ENCODE assay signal across 8 cellular contexts in genomic region chrX:49269768-49270248, GRCh38. TPM values are rescaled to one million over a fixed set of nuclear protein-coding genes. Genes with fewer than 3 reads are reported as not detected.
DNase-seq lines count a peak whose midpoint lies in the region; ATAC-seq and TF ChIP-seq lines count a peak whose summit lies in the region.

PPP1R3F (plus strand) TSS chrX:49269793; CDS start chrX:49269870, 77 bp downstream.

- H4K8ac ChIP-seq in mesendoderm (ENCODE audit: low read depth, low read length) = peak within 1 kb of the TSS; percentile 79

- no peak within 1 kb of the TSS for H2BK120ac ChIP-seq in mesendoderm (ENCODE audit: low read depth, low read length)

- peak within 1 kb of the TSS; percentile 94 for H3K56ac ChIP-seq in mesendoderm (ENCODE audit: low read length)

- H3K18ac ChIP-seq in mesendoderm (ENCODE audit: low read length) = peak within 1 kb of the TSS; percentile 77

- H2AK5ac ChIP-seq in mesendoderm (ENCODE audit: low read length) = no peak within 1 kb of the TSS

- H3K9me3 ChIP-seq in upper lobe of left lung = peaks cover 0 to 7% (median 0%) of the 10 kb centered on the region in 4 donors

- H3K36me3 ChIP-seq in mesendoderm (ENCODE audit: control insufficient read depth, insufficient read depth, low read length) (no peaks in the 10 kb centered on the region), upper lobe of left lung (no peaks in the 10 kb centered on the region)

- TF ChIP-seq EP300 in Ishikawa (IDR thresholded peaks at IDR 0.05; ENCODE audit: borderline replicate concordance) (0 out of 2 replicates have a peak, but pooled peaks have one; percentile 8), upper lobe of left lung (IDR thresholded peaks at IDR 0.05) (no peak)

- peak within 1 kb of the TSS; percentile 56 for H3K4ac ChIP-seq in mesendoderm (ENCODE audit: low read depth, low read length)

- no peak within 1 kb of the TSS for H2BK15ac ChIP-seq in mesendoderm (replicated peaks; ENCODE audit: low read depth)

- WGBS in mesendoderm (ENCODE audit: extremely low coverage, insufficient coverage, low lambda C conversion rate) = no CpG with 5 or more reads among the region's 70 CpGs
- WGBS in upper lobe of left lung, 2 donors = 31% methylated on average over 55 of the region's 70 CpGs; no CpG with 5 or more reads in 1 of the 2 donors

- H3K79me1 ChIP-seq in mesendoderm (ENCODE audit: low read length) = peaks cover 4% of the 10 kb centered on the region

- H3K23ac ChIP-seq in mesendoderm (ENCODE audit: low read length) = no peak within 1 kb of the TSS

- peak within 1 kb of the TSS; percentile 86 for H3K9ac ChIP-seq in mesendoderm (ENCODE audit: low read length)

- TF ChIP-seq RAD21 in Ishikawa (IDR thresholded peaks at IDR 0.05; ENCODE audit: low read depth) = no peak

- ATAC-seq in GM21528 (IDR thresholded peaks at IDR 0.05; ENCODE audit: low FRiP score, unreplicated experiment) = peak; percentile 18
- ATAC-seq in upper lobe of left lung (ENCODE audit: low FRiP score in 2 of 2) = peak in 1 of 2 donors; percentile 51

- peak within 1 kb of the TSS; percentile 99 for H3K27ac ChIP-seq in caudate nucleus (ENCODE audit: low read depth, low read length)
- H3K27ac ChIP-seq in mesendoderm (ENCODE audit: low read depth, low read length) = peak within 1 kb of the TSS; percentile 84
- peak within 1 kb of the TSS; percentile 83 to 96 (median 93) for H3K27ac ChIP-seq in upper lobe of left lung

- H2BK5ac ChIP-seq in mesendoderm (ENCODE audit: low read length) = peak within 1 kb of the TSS; percentile 55

- peak in 3 of 4 donors; percentile 32 to 83 (median 77) for TF ChIP-seq POLR2A in upper lobe of left lung (IDR thresholded peaks at IDR 0.05)

- H3K4me3 ChIP-seq in mesendoderm (ENCODE audit: low read length) = peak within 1 kb of the TSS; percentile 62
- H3K4me3 ChIP-seq in upper lobe of left lung = peak within 1 kb of the TSS; percentile 23 to 85 (median 60)

- in situ Hi-C loops in Caki2 (cut with HindIII; ENCODE audit: low pct_unique_long_range_greater_than_20kb, low sequenced_read_pairs) = no loop called here

- H3K79me2 ChIP-seq in mesendoderm (ENCODE audit: control insufficient read depth, insufficient read depth, low read length) = peaks cover 11% of the 10 kb centered on the region

- no peak within 1 kb of the TSS for H4K5ac ChIP-seq in mesendoderm (ENCODE audit: low read length)

- H3K27me3 ChIP-seq in mesendoderm (ENCODE audit: insufficient read depth, low read length, poor library complexity) (no peaks in the 10 kb centered on the region), upper lobe of left lung (no peaks in the 10 kb centered on the region)

- H3K4me2 ChIP-seq in mesendoderm (ENCODE audit: low read length) = peak within 1 kb of the TSS; percentile 71

- peak in 2 of 6 experiments; percentile 4 to 37 for TF ChIP-seq CTCF in upper lobe of left lung (IDR thresholded peaks at IDR 0.05)

- H3K4me1 ChIP-seq in mesendoderm (ENCODE audit: control insufficient read depth, low read depth, low read length) (no peaks in the 10 kb centered on the region), upper lobe of left lung (peaks cover 7 to 30% (median 20%) of the 10 kb centered on the region in 4 donors)

- no peak for DNase-seq in Caki2 (ENCODE audit: low read depth)
- peak in 3 of 61 donors; percentile 1 to 51 (median 31) for DNase-seq in caudate nucleus (lab: John Stamatoyannopoulos, UW)
- no peak for DNase-seq in mesendoderm
- DNase-seq in upper lobe of left lung = peak in 1 of 2 donors; percentile 94
- no peak for DNase-seq in OCI-M2 (lab: John Stamatoyannopoulos, UW; ENCODE audit: unreplicated experiment)
- no peak for DNase-seq in NCI-H345 treated with DMSO at 0.1 percent for 48 hours (lab: John Stamatoyannopoulos, UW; ENCODE audit: unreplicated experiment)

TF ChIP-seq in Ishikawa, 13 proteins besides CTCF, POLR2A, EP300 and RAD21:
- TF ChIP-seq YY1 (IDR thresholded peaks at IDR 0.05; ENCODE audit: low read depth) (peak; percentile 91), FOXM1 (IDR thresholded peaks at IDR 0.05; ENCODE audit: borderline replicate concordance, low read depth) (no peak), EGR1 (IDR thresholded peaks at IDR 0.05) (no peak), TEAD4 (IDR thresholded peaks at IDR 0.05) (no peak), TAF1 (IDR thresholded peaks at IDR 0.05; ENCODE audit: low read depth) (peak; percentile 40; the same call in 1 of the 2 replicates)

RNA-seq across cellular contexts. Expression of gene PPP1R3F, which starts in this region (rescaled TPM):
- total RNA-seq in Caki2 (2014; rRNA removed; shearing (Covaris generic); ENCODE audit: low replicate concordance) = 14.4 and 18.5 TPM in 2 replicates
- polyA plus RNA-seq in mesendoderm (2013, experiment 1 of 2) = 2.3 TPM
- polyA plus RNA-seq in mesendoderm (2013, experiment 2 of 2) = 2.0 TPM
- total RNA-seq in upper lobe of left lung = 10 to 100 TPM in 2 of 6 donors, 1 to 10 TPM in 4; 3.3 to 14.9 (median 7.1) TPM
